In the genomic region with DNA sequence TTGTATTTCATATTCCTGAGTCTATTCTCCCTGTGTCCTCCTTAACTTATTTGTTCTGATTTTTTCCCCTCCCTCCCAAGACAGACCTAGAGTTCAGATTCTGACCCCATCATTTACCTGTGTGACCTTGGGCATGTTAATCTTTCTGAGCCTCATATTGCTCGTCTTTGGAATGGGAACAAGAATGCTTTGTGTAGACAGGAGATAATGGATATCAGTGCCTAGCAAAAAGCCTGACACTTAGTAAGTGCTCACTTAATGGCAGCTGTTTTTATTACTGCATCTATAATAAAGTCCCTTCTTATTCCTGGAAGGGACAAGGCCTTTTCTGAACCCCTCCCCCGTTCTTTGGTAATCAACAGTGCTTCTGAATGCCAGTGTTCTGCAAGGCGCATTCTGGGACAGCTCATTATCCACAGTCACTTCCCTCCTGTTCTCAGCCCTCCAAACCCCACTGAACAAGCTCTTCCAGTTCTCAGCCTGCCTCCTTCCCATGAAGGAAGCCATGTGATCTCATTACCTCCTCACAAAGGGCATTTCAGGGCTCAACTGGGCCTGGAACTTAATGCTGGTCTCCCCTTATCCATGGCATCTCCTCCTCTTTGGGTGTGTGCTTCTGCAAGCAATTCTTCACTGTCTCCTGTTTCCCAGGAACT, we compare ENCODE assay signal across 19 cellular contexts. TPM values are rescaled to one million over a fixed set of nuclear protein-coding genes. Genes with fewer than 3 reads are reported as not detected.
DNase-seq lines count a peak whose midpoint lies in the region; ATAC-seq lines count a peak whose summit lies in the region.
"Had no signal": no experiment of that assay in that cellular context is flagged by ENCODE, and none has a peak within 500 bp of the region (broad histone marks: within the 10 kb centered on the region; RNA-seq: fewer than 3 reads in every experiment).

No MANE protein-coding gene starts in this region.

- H3K4me1 Mint-ChIP-seq in dendritic cell treated with granulocyte-macrophage colony-stimulating factor and Interleukin-4, amounts not matched to agents 40 ng/mL and 50 ng/mL, for 4 days (ENCODE audit: low read depth), result peaks cover 42% of the 10 kb centered on the region
- H3K4me1 Mint-ChIP-seq in T-cell, result peaks cover 37 to 45% (median 38%) of the 10 kb centered on the region in 3 donors

- no peak overlapping the region for H3K9ac ChIP-seq in mesendoderm (ENCODE audit: low read length)

- H2BK120ac ChIP-seq in mesendoderm (ENCODE audit: low read depth, low read length), result no peak overlapping the region

- no peak for ATAC-seq in HG03196 (IDR thresholded peaks at IDR 0.05; ENCODE audit: unreplicated experiment)
- no peak for ATAC-seq in HG02588 (IDR thresholded peaks at IDR 0.05; ENCODE audit: unreplicated experiment)
- ATAC-seq in T-cell (replicated peaks in 1 of 4), result no peak

- no peak overlapping the region for H2BK15ac ChIP-seq in mesendoderm (replicated peaks; ENCODE audit: low read depth)

- WGBS in mesendoderm (ENCODE audit: extremely low coverage, insufficient coverage, low lambda C conversion rate), result no CpG with 5 or more reads among the region's 3 CpGs

- H3K18ac ChIP-seq in mesendoderm (ENCODE audit: low read length), result peak overlapping the region; percentile 40

- H3K4me3 ChIP-seq in mesendoderm (ENCODE audit: low read length), result no peak overlapping the region
- H3K4me3 ChIP-seq: dorsolateral prefrontal cortex, GM12878 had no signal

- H3K4me2 ChIP-seq in mesendoderm (ENCODE audit: low read length), result no peak overlapping the region

- intact Hi-C loops in dendritic cell treated with granulocyte-macrophage colony-stimulating factor and Interleukin-4, amounts not matched to agents 40 ng/mL and 50 ng/mL, for 4 days (cut with micrococcal nuclease), result loop anchor here (10.0 kb wide), 1 partner anchor 52 kb away; the partner anchor contains the start of gene TSPOAP1

- no peak overlapping the region for H4K5ac ChIP-seq in mesendoderm (ENCODE audit: low read length)

- H3K4me3 Mint-ChIP-seq in dendritic cell treated with granulocyte-macrophage colony-stimulating factor and Interleukin-4, amounts not matched to agents 40 ng/mL and 50 ng/mL, for 4 days, result no peak overlapping the region
- no peak overlapping the region for H3K4me3 Mint-ChIP-seq in T-cell
- H3K4me3 Mint-ChIP-seq: activated naive CD4-positive, alpha-beta T cell treated with anti-CD3 and anti-CD28 coated beads, Interleukin-2, amount 10 ng/mL, durations not matched to agents 7 days and 5 days; stimulated activated naive CD8-positive, alpha-beta T cell treated with anti-CD3 and anti-CD28 coated beads, Interleukin-15, Interleukin-2, amounts not matched to agents 100 ng/mL and 50 ng/mL, for 24 hours had no signal

- POLR2A ChIA-PET in T-cell (lab: Charles Lee), result no interaction called here

- no peak overlapping the region for H3K56ac ChIP-seq in mesendoderm (ENCODE audit: low read length)

- H3K79me1 ChIP-seq in mesendoderm (ENCODE audit: low read length), result no peaks in the 10 kb centered on the region

- no peak overlapping the region for H2AK5ac ChIP-seq in mesendoderm (ENCODE audit: low read length)

- H4K8ac ChIP-seq in mesendoderm (ENCODE audit: low read depth, low read length), result no peak overlapping the region

- H3K23ac ChIP-seq in mesendoderm (ENCODE audit: low read length), result no peak overlapping the region

- DNase-seq in SIG-M5 treated with dmso at 0.1 percent for 504 hours (lab: John Stamatoyannopoulos, UW; ENCODE audit: unreplicated experiment) (peak; percentile 76), SIG-M5 (lab: John Stamatoyannopoulos, UW) (no peak), mesendoderm (peak; percentile 70), ureter (ENCODE audit: low spot score) (peak; percentile 79), T-cell (no peak)
- DNase-seq: activated CD4-positive, CD25-positive, alpha-beta regulatory T cell; activated CD8-positive, alpha-beta memory T cell treated with anti-CD3 and anti-CD28 coated beads, Interleukin-2, amount 50 U/mL, for 48 hours; activated naive CD4-positive, alpha-beta T cell treated with anti-CD3 and anti-CD28 coated beads, Interleukin-2, amount 10 ng/mL, durations not matched to agents 7 days and 5 days; CD4-positive, alpha-beta memory T cell; NCI-H1694 treated with DMSO at 0.1 percent for 48 hours; NCI-H524 had no signal

- H3K4me1 ChIP-seq in mesendoderm (ENCODE audit: control insufficient read depth, low read depth, low read length), result peaks cover 15% of the 10 kb centered on the region

- no peak overlapping the region for H3K27ac ChIP-seq in mesendoderm (ENCODE audit: low read depth, low read length)

- no peaks in the 10 kb centered on the region for H3K79me2 ChIP-seq in mesendoderm (ENCODE audit: control insufficient read depth, insufficient read depth, low read length)

- H3K9me3 Mint-ChIP-seq in dendritic cell treated with granulocyte-macrophage colony-stimulating factor and Interleukin-4, amounts not matched to agents 40 ng/mL and 50 ng/mL, for 4 days, result no peaks in the 10 kb centered on the region
- no peaks in the 10 kb centered on the region for H3K9me3 Mint-ChIP-seq in T-cell
- H3K9me3 Mint-ChIP-seq: activated naive CD4-positive, alpha-beta T cell treated with anti-CD3 and anti-CD28 coated beads, Interleukin-2, amount 10 ng/mL, durations not matched to agents 7 days and 5 days; CD4-positive, alpha-beta memory T cell; stimulated activated naive CD8-positive, alpha-beta T cell treated with anti-CD3 and anti-CD28 coated beads, Interleukin-15, Interleukin-2, amounts not matched to agents 100 ng/mL and 50 ng/mL, for 24 hours had no signal

- CTCF ChIA-PET in T-cell (lab: Charles Lee), result no interaction called here

- no peak overlapping the region for H2BK5ac ChIP-seq in mesendoderm (ENCODE audit: low read length)

- no peak overlapping the region for H3K4ac ChIP-seq in mesendoderm (ENCODE audit: low read depth, low read length)

- peak overlapping the region; percentile 23 for H3K27ac Mint-ChIP-seq in dendritic cell treated with granulocyte-macrophage colony-stimulating factor and Interleukin-4, amounts not matched to agents 40 ng/mL and 50 ng/mL, for 4 days
- no peak overlapping the region for H3K27ac Mint-ChIP-seq in T-cell
- H3K27ac Mint-ChIP-seq: activated naive CD4-positive, alpha-beta T cell treated with anti-CD3 and anti-CD28 coated beads, Interleukin-2, amount 10 ng/mL, durations not matched to agents 7 days and 5 days; stimulated activated naive CD8-positive, alpha-beta T cell treated with anti-CD3 and anti-CD28 coated beads, Interleukin-15, Interleukin-2, amounts not matched to agents 100 ng/mL and 50 ng/mL, for 24 hours had no signal

- peaks cover 22% of the 10 kb centered on the region for H3K27me3 Mint-ChIP-seq in dendritic cell treated with granulocyte-macrophage colony-stimulating factor and Interleukin-4, amounts not matched to agents 40 ng/mL and 50 ng/mL, for 4 days
- H3K27me3 Mint-ChIP-seq in T-cell, result no peaks in the 10 kb centered on the region
- H3K27me3 Mint-ChIP-seq: CD4-positive, alpha-beta memory T cell; stimulated activated naive CD8-positive, alpha-beta T cell treated with anti-CD3 and anti-CD28 coated beads, Interleukin-15, Interleukin-2, amounts not matched to agents 100 ng/mL and 50 ng/mL, for 24 hours had no signal

- no peaks in the 10 kb centered on the region for H3K36me3 ChIP-seq in mesendoderm (ENCODE audit: control insufficient read depth, insufficient read depth, low read length)

- no peaks in the 10 kb centered on the region for H3K36me3 Mint-ChIP-seq in dendritic cell treated with granulocyte-macrophage colony-stimulating factor and Interleukin-4, amounts not matched to agents 40 ng/mL and 50 ng/mL, for 4 days (ENCODE audit: low read depth)
- H3K36me3 Mint-ChIP-seq in T-cell, result peaks cover 8% of the 10 kb centered on the region
- H3K36me3 Mint-ChIP-seq: activated naive CD4-positive, alpha-beta T cell treated with anti-CD3 and anti-CD28 coated beads, Interleukin-2, amount 10 ng/mL, durations not matched to agents 7 days and 5 days had no signal

- no peaks in the 10 kb centered on the region for H3K27me3 ChIP-seq in mesendoderm (ENCODE audit: insufficient read depth, low read length, poor library complexity)
- H3K27me3 ChIP-seq: dorsolateral prefrontal cortex had no signal

RNA-seq across cellular contexts. Expression of gene SUPT4H1, which starts 25.1 kb away (rescaled TPM):
- 97.5 TPM for polyA plus RNA-seq in mesendoderm (2013, experiment 1 of 2)
- 99.4 TPM for polyA plus RNA-seq in mesendoderm (2013, experiment 2 of 2)
- 55.2 TPM for total RNA-seq in ureter
- total RNA-seq in T-cell, result 10 to 100 TPM; 40.5 to 77.3 (median 63.2) TPM

RNA-seq across cellular contexts. Expression of gene RNF43, which starts 40.2 kb away (rescaled TPM):
- polyA plus RNA-seq in mesendoderm (2013, experiment 1 of 2), result 1.7 TPM
- polyA plus RNA-seq in mesendoderm (2013, experiment 2 of 2), result 1.3 TPM
- 19.1 TPM for total RNA-seq in ureter
- total RNA-seq in T-cell, result 1 to 10 TPM; 1.2 to 4.0 (median 1.8) TPM
- total RNA-seq: fibroblast of villous mesenchyme, osteocyte had no signal

RNA-seq across cellular contexts. Expression of gene TSPOAP1, which starts 48.5 kb away (rescaled TPM):
- 0.93 TPM for polyA plus RNA-seq in mesendoderm (2013, experiment 1 of 2)
- polyA plus RNA-seq in mesendoderm (2013, experiment 2 of 2), result 0.78 TPM
- 21.0 TPM for total RNA-seq in ureter
- 10 to 100 TPM; 15.6 to 62.7 (median 19.9) TPM for total RNA-seq in T-cell

Comparison
In these comparisons a context has a peak if more than half of its experiments do, and no peak if none do; other contexts are left out.
1. DNase-seq: peak in SIG-M5 treated with dmso at 0.1 percent for 504 hours (single experiment), mesendoderm (single experiment) and ureter (single experiment); none in SIG-M5 (single experiment) and T-cell (0 of 34).